Comparison of ENCODE assay signal across 18 cellular contexts in genomic region chr1:229104654-229105053, GRCh38.
"Had no signal": no experiment of that assay in that cellular context is flagged by ENCODE, and none has a peak within 500 bp of the region (broad histone marks: within the 10 kb centered on the region; RNA-seq: fewer than 3 reads in every experiment).

No MANE protein-coding gene starts in this region.

- H3K4me1 ChIP-seq: colonic mucosa had no signal

- DNase-seq: colonic mucosa; dermis blood vessel endothelial cell; erythroblast; foreskin keratinocyte; kidney glomerular epithelial cell; mammary epithelial cell; naive thymus-derived CD4-positive, alpha-beta T cell; nephron progenitor cell; posterior cingulate gyrus; sigmoid colon; stimulated activated CD4-positive, alpha-beta T cell treated with anti-CD3 and anti-CD28 coated beads, Interleukin-2, amount 100 ng/mL, for 24 hours; stimulated activated CD4-positive, alpha-beta T cell treated with anti-CD3 and anti-CD28 coated beads, Interleukin-4, amount 100 ng/mL, for 4 hours; stimulated activated naive B cell treated with anti-CD40 and anti-IgM and Interleukin-4, amounts not matched to agents 10 μg/mL and 1 μg/mL and 100 μg/mL, for 72 hours; stimulated activated naive CD8-positive, alpha-beta T cell treated with anti-CD3 and anti-CD28 coated beads, Interleukin-15, amount 100 ng/mL, for 72 hours; testis had no signal

- H3K4me3 ChIP-seq: colonic mucosa, hepatocyte, sigmoid colon, skin epidermis, testis had no signal

- ATAC-seq: foreskin keratinocyte; naive thymus-derived CD4-positive, alpha-beta T cell; stimulated activated naive B cell treated with anti-CD40 and anti-IgM and Interleukin-4, amounts not matched to agents 10 μg/mL and 1 μg/mL and 100 μg/mL, for 72 hours; stimulated activated naive CD8-positive, alpha-beta T cell treated with anti-CD3 and anti-CD28 coated beads, Interleukin-15, amount 100 ng/mL, for 72 hours had no signal

- H3K9me3 ChIP-seq: colonic mucosa, neutrophil, sigmoid colon, testis had no signal

- H3K36me3 ChIP-seq: colonic mucosa, neutrophil, sigmoid colon had no signal

- H3K4me2 ChIP-seq: hepatocyte had no signal

- H3K27me3 ChIP-seq: colonic mucosa, hepatocyte, neutrophil, sigmoid colon, testis had no signal

- H3K27ac ChIP-seq: colonic mucosa, foreskin keratinocyte, hepatocyte, neutrophil, sigmoid colon, skin epidermis, testis had no signal
